ENCODE assay signal across 8 cellular contexts in genomic region chr4:77156912-77157858, GRCh38. TPM values are rescaled to one million over a fixed set of nuclear protein-coding genes. Genes with fewer than 3 reads are reported as not detected.
DNase-seq lines count a peak whose midpoint lies in the region; ATAC-seq, FAIRE-seq and TF ChIP-seq lines count a peak whose summit lies in the region.

TSS of gene CCNG2 (plus strand) at chr4:77157207. CDS start at chr4:77158533, 1,326 bp downstream.

- H3K27ac Mint-ChIP-seq in activated B cell treated with CpG ODN at 0.5 μM for 24 hours, result peak within 1 kb of the TSS; percentile 100

- CTCF ChIA-PET in activated B cell treated with CpG ODN at 0.5 μM for 24 hours (lab: Charles Lee), result interaction anchor here (2.0 to 7.1 kb wide), 4 partner anchors 36 to 62 kb away, joined by 8 to 60 read pairs (median 14); no protein-coding TSS in a partner anchor

- peaks cover 76% of the 10 kb centered on the region for H3K4me1 Mint-ChIP-seq in activated B cell treated with CpG ODN at 0.5 μM for 24 hours

- no peaks in the 10 kb centered on the region for H3K9me3 ChIP-seq in kidney (ENCODE audit: control insufficient read depth in 1 of 2, low read length in 2 of 2)

- peak; percentile 60 for DNase-seq in NCI-H2107 (lab: John Stamatoyannopoulos, UW)
- DNase-seq in activated B cell treated with CpG ODN at 0.5 μM for 24 hours, result peak; percentile 88
- DNase-seq in cardiac fibroblast (ENCODE audit: low read depth in 2 of 2), result peak; percentile 95 to 97
- DNase-seq in kidney, result peak; percentile 96
- DNase-seq in stimulated activated CD4-positive, alpha-beta T cell treated with anti-CD3 and anti-CD28 coated beads, Interleukin-15, amount 100 ng/mL, for 24 hours, result peak; percentile 84
- DNase-seq in pons (ENCODE audit: low spot score), result no peak

- ATAC-seq in GM18517 (IDR thresholded peaks at IDR 0.05; ENCODE audit: unreplicated experiment) (peak; percentile 13), HG02973 (IDR thresholded peaks at IDR 0.05; ENCODE audit: unreplicated experiment) (peak; percentile 14), activated B cell treated with CpG ODN at 0.5 μM for 24 hours (ENCODE audit: low read depth) (peak; percentile 25)

- intact Hi-C loops in activated B cell treated with CpG ODN at 0.5 μM for 24 hours (cut with micrococcal nuclease), result loop anchor here (1.0 to 5.0 kb wide), 4 partner anchors 30 to 1435 kb away; partner anchors contain the start of genes MRPL1, SEPTIN11 and USO1
- intact Hi-C loops in kidney (cut with DNase I), result no loop called here

- H3K9ac ChIP-seq in kidney (ENCODE audit: low read length in 2 of 2), result peak within 1 kb of the TSS; percentile 75 to 85

- no peaks in the 10 kb centered on the region for H3K9me3 Mint-ChIP-seq in activated B cell treated with CpG ODN at 0.5 μM for 24 hours

- H3K36me3 ChIP-seq in kidney (ENCODE audit: control insufficient read depth in 1 of 2, insufficient read depth in 2 of 2, low read length in 2 of 2), result peaks cover 6 to 7% of the 10 kb centered on the region in 2 donors

- H3K4me3 ChIP-seq in cardiac fibroblast (replicated peaks in 1 of 2; ENCODE audit: low read depth in 2 of 2, low read length in 2 of 2), result peak within 1 kb of the TSS; percentile 93 to 100
- H3K4me3 ChIP-seq in kidney (ENCODE audit: low read length in 2 of 2), result peak within 1 kb of the TSS; percentile 68 to 93

- H3K27me3 Mint-ChIP-seq in activated B cell treated with CpG ODN at 0.5 μM for 24 hours, result no peaks in the 10 kb centered on the region

- H3K4me1 ChIP-seq in kidney (ENCODE audit: control insufficient read depth in 1 of 2, insufficient read depth in 1 of 2, low read depth in 1 of 2, low read length in 2 of 2), result peaks cover 2 to 4% of the 10 kb centered on the region in 2 donors

- H3K27ac ChIP-seq in kidney (ENCODE audit: low read depth in 2 of 2, low read length in 2 of 2), result peak within 1 kb of the TSS; percentile 95 to 96

- TF ChIP-seq CTCF in activated B cell treated with CpG ODN at 0.5 μM for 24 hours (IDR thresholded peaks at IDR 0.05), result no peak
- TF ChIP-seq CTCF in cardiac fibroblast (IDR thresholded peaks at IDR 0.05; ENCODE audit: low read depth, low read length), result no peak
- TF ChIP-seq CTCF in kidney (IDR thresholded peaks at IDR 0.05; ENCODE audit: borderline replicate concordance, extremely low read depth, insufficient read depth), result no peak

- H3K4me3 Mint-ChIP-seq in activated B cell treated with CpG ODN at 0.5 μM for 24 hours, result peak within 1 kb of the TSS; percentile 99

- peaks cover 30% of the 10 kb centered on the region for H3K36me3 Mint-ChIP-seq in activated B cell treated with CpG ODN at 0.5 μM for 24 hours (ENCODE audit: low read depth)

- FAIRE-seq in kidney (lab: Jason Lieb, UNC), result no peak

- POLR2A ChIA-PET in activated B cell treated with CpG ODN at 0.5 μM for 24 hours (lab: Charles Lee), result interaction anchor here (0.9 to 8.7 kb wide), 20 partner anchors 9 to 705 kb away, joined by 3 to 132 read pairs (median 6); partner anchors contain the start of genes CCNI, MRPL1 and SEPTIN11

RNA-seq across cellular contexts. Expression of gene CCNG2, which starts in this region (rescaled TPM):
- total RNA-seq in activated B cell treated with CpG ODN at 0.5 μM for 24 hours, result 32.0 and 34.6 TPM in 2 replicates
- total RNA-seq in kidney, result 75.8 TPM
- polyA plus RNA-seq in kidney (ENCODE audit: insufficient read depth, low read depth, low replicate concordance), result 26.4 TPM
